Comparison of ENCODE assay signal across 1 cellular context in the genomic region with DNA sequence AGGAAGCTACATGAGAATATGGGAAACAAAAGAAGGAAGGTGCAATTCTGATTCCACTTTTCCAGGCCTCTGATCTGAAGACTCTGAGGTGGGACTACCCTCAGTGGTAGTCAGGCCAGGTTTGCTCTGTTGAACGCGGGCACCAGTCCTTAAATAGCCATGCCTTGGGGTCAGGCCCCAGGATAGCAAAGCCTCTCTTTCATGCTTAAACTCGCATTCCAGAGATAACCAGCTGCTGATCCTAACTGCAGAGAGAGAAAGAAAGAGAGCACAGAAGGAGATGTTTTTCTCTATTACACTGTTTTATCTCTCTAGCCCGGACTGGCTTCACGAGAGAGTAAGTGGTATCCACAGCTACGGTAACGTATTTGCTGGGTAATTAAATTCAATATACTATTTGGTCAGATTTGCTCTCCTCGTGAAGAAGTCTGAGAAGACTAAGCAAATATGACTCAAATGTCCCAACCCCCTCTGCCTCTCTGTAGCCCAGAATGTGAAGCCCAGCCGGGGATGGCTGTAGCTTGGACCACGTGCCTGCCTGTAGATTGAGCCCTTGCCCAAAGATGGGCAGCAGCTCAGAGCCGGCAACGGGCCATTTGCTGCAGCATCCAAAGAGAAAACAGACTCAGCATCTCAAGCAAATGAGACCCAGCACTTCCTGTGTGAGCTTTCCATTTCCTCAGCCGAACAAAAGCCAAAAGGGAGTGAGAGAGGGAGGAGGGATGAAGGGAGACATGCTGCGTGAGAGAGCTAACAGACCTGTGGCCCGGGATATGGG.
TF ChIP-seq lines count a peak whose summit lies in the region.

No MANE protein-coding gene starts in this region.

TF ChIP-seq in WTC11, 78 proteins besides CTCF, POLR2A, EP300 and RAD21 (continued from another document):
- TF ChIP-seq, protein P1, sequence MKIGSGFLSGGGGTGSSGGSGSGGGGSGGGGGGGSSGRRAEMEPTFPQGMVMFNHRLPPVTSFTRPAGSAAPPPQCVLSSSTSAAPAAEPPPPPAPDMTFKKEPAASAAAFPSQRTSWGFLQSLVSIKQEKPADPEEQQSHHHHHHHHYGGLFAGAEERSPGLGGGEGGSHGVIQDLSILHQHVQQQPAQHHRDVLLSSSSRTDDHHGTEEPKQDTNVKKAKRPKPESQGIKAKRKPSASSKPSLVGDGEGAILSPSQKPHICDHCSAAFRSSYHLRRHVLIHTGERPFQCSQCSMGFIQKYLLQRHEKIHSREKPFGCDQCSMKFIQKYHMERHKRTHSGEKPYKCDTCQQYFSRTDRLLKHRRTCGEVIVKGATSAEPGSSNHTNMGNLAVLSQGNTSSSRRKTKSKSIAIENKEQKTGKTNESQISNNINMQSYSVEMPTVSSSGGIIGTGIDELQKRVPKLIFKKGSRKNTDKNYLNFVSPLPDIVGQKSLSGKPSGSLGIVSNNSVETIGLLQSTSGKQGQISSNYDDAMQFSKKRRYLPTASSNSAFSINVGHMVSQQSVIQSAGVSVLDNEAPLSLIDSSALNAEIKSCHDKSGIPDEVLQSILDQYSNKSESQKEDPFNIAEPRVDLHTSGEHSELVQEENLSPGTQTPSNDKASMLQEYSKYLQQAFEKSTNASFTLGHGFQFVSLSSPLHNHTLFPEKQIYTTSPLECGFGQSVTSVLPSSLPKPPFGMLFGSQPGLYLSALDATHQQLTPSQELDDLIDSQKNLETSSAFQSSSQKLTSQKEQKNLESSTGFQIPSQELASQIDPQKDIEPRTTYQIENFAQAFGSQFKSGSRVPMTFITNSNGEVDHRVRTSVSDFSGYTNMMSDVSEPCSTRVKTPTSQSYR (CRISPR knock-in tag; IDR thresholded peaks at IDR 0.05): no peak
- TF ChIP-seq SMAD3 (CRISPR knock-in tag; IDR thresholded peaks at IDR 0.05; ENCODE audit: borderline replicate concordance) (no peak), CREM (CRISPR knock-in tag; IDR thresholded peaks at IDR 0.05) (no peak), ZNF232 (CRISPR knock-in tag; IDR thresholded peaks at IDR 0.05) (no peak), ZBTB21 (CRISPR knock-in tag; IDR thresholded peaks at IDR 0.05; ENCODE audit: borderline replicate concordance) (no peak), TEAD4 (CRISPR knock-in tag; IDR thresholded peaks at IDR 0.05) (no peak), ZNF423 (CRISPR knock-in tag; IDR thresholded peaks at IDR 0.05) (no peak), GTF2I (CRISPR knock-in tag; conservative IDR thresholded peaks at IDR 0.05) (no peak), NR2C2 (CRISPR knock-in tag; IDR thresholded peaks at IDR 0.05) (no peak), NR3C1 (CRISPR knock-in tag; conservative IDR thresholded peaks at IDR 0.05; ENCODE audit: low read depth) (no peak), ETV6 (CRISPR knock-in tag; IDR thresholded peaks at IDR 0.05) (no peak)
- TF ChIP-seq, protein P2, sequence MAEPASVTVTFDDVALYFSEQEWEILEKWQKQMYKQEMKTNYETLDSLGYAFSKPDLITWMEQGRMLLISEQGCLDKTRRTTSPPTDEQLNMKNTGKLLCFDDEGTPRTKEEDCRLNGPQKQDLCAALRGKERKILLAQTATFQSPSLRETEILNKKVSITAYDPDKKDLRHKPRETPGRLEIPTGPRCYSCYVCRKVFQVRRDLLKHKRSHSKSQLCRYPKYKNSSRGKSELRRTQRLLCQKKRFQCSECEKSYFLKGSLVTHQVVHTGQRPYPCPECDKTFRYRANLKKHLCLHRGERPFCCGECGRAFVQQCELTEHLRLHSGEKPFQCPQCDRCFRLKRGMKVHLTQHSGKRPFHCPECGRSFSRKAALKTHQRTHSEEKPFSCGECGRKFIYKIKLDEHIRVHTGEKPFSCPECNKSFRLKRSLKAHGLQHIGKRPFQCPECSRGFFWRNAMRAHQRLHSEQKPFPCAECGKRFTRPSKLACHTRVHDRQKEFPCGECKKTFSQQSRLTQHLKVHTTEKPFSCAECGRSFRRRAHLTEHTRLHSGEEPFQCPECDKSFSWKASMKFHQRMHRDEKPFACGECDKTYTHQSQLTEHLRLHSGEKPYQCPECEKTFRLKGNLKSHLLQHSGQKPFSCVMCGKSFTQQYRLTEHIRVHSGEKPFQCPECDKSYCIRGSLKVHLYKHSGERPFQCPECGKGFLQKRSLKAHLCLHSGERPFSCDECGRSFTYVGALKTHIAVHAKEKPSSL (CRISPR knock-in tag; conservative IDR thresholded peaks at IDR 0.05): no peak
